ENCODE assay signal across 8 cellular contexts in the genomic region with DNA sequence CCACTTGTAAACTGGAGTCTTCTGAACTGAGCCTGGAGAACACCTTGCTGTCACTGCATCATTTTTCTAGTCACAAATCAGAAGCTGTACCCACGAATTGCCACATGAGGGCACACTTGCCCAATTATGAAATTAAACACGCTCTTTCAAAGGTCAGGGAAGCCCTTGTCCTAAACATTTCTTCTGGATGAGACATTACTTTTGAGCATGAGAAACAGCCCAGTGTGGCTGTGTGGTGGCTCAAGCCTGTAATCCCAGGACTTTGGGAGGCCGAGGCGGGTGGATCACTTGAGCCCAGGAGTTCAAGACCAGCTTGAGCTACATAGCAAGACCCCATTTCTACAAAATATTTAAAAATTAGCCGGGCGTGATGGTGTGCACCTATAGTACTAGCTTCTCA. TPM values are rescaled to one million over a fixed set of nuclear protein-coding genes. Genes with fewer than 3 reads are reported as not detected.
DNase-seq lines count a peak whose midpoint lies in the region; ATAC-seq and TF ChIP-seq lines count a peak whose summit lies in the region.

No MANE protein-coding gene starts in this region.

- H3K27me3 Mint-ChIP-seq in osteocyte (ENCODE audit: unreplicated experiment): peaks cover 48% of the 10 kb centered on the region

- peak; percentile 10 for DNase-seq in DMS 273 treated with DMSO at 0.1 percent for 48 hours (lab: John Stamatoyannopoulos, UW)
- peak; percentile 21 to 72 for DNase-seq in NOMO-1 (lab: John Stamatoyannopoulos, UW; ENCODE audit: unreplicated experiment in 2 of 2)
- peak; percentile 63 to 66 for DNase-seq in activated T-cell treated with anti-CD3 and anti-CD28 coated beads, Interleukin-2, amount 50 U/mL, for 48 hours
- peak; percentile 74 to 88 for DNase-seq in foreskin fibroblast
- DNase-seq in osteocyte (ENCODE audit: extremely low spot score, unreplicated experiment): no peak
- DNase-seq in cortex of kidney (lab: John Stamatoyannopoulos, UW): no peak

- TF ChIP-seq CTCF in foreskin fibroblast (IDR thresholded peaks at IDR 0.05; ENCODE audit: low read depth, low read length) (peak; percentile 75), osteocyte (IDR thresholded peaks at IDR 0.05) (peak; percentile 79)

- H3K4me3 ChIP-seq in foreskin fibroblast (ENCODE audit: low read depth in 1 of 2, low read length in 2 of 2): no peak overlapping the region

- ATAC-seq in HG03378 (IDR thresholded peaks at IDR 0.05; ENCODE audit: unreplicated experiment) (peak; percentile 49), HG02610 (IDR thresholded peaks at IDR 0.05; ENCODE audit: unreplicated experiment) (no peak)

- peaks cover 2% of the 10 kb centered on the region for H3K4me1 Mint-ChIP-seq in osteocyte (ENCODE audit: unreplicated experiment)

- no peak overlapping the region for H3K4me3 Mint-ChIP-seq in osteocyte (ENCODE audit: unreplicated experiment)

- H3K36me3 Mint-ChIP-seq in osteocyte (ENCODE audit: unreplicated experiment): no peaks in the 10 kb centered on the region

- no peak overlapping the region for H3K27ac Mint-ChIP-seq in osteocyte (ENCODE audit: unreplicated experiment)

- H3K9me3 Mint-ChIP-seq in osteocyte (ENCODE audit: unreplicated experiment): no peaks in the 10 kb centered on the region

RNA-seq across cellular contexts. Expression of a gene that starts 27.5 kb away (rescaled TPM):
- not detected in 2 replicates for total RNA-seq in osteocyte

Comparison
In these comparisons a context has a peak if more than half of its experiments do, and no peak if none do; other contexts are left out.
1. DNase-seq: peak in DMS 273 treated with DMSO at 0.1 percent for 48 hours (single experiment), NOMO-1 (2 of 2), activated T-cell treated with anti-CD3 and anti-CD28 coated beads, Interleukin-2, amount 50 U/mL, for 48 hours (2 of 2) and foreskin fibroblast (2 of 2); none in osteocyte (single experiment) and cortex of kidney (single experiment).